Comparison of ENCODE assay signal across 8 cellular contexts in the genomic region with DNA sequence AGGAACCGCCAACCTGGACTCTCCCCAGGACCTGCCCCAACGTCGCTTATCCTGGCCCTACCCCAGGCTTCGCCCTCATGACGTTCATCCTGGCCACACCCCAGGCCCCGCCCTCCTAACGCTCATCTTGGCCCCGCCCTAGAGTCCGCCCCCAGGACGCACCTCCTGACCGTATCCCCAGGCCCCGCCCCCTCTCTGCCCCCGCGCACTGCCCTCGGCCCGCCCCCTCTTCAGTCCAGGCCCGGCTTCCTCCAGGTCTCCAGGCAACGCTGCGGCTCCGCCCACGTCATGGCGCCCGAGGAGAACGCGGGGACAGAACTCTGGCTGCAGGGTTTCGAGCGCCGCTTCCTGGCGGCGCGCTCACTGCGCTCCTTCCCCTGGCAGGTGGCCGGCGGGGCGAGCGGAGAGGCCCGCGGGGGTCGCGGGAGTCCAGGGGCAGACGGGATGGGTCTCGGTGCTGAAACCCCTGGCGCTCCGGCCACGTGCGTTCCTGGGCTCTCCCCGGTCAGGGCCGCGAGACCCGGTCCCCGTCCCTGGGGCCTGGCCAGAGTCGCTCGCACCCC. TPM values are rescaled to one million over a fixed set of nuclear protein-coding genes. Genes with fewer than 3 reads are reported as not detected.
A peak's percentile ranks its signal among the peaks of the same experiment; 100 is the strongest.
DNase-seq lines count a peak whose midpoint lies in the region; ATAC-seq and TF ChIP-seq lines count a peak whose summit lies in the region.
"Not testable (repeated sequence)": the region's sequence is repeated elsewhere in the genome, so short reads cannot be mapped to it uniquely, and the experiment has no call there.

No MANE protein-coding gene starts in this region.

- H3K27me3 Mint-ChIP-seq in progenitor cell of endocrine pancreas: not testable (repeated sequence)

- not testable (repeated sequence) for H3K27me3 ChIP-seq in breast epithelium

- not testable (repeated sequence) for H3K9me3 ChIP-seq in ES-I3 (ENCODE audit: control insufficient read depth, insufficient read depth, low read length); breast epithelium

- H3K36me3 ChIP-seq in ES-I3 (ENCODE audit: insufficient read depth, low read length); breast epithelium: not testable (repeated sequence)

- H3K9me3 Mint-ChIP-seq in progenitor cell of endocrine pancreas (ENCODE audit: low read depth): not testable (repeated sequence)

- not testable (repeated sequence) for H3K4me1 ChIP-seq in ES-I3 (ENCODE audit: insufficient read depth, low read length); breast epithelium

- not testable (repeated sequence) for H3K4me1 Mint-ChIP-seq in progenitor cell of endocrine pancreas (ENCODE audit: low read depth)

- peak overlapping the region; percentile 63 to 82 (median 77) for H3K4me3 ChIP-seq in breast epithelium

- H3K27ac ChIP-seq in breast epithelium: peak overlapping the region; percentile 78 to 89
- peak overlapping the region; percentile 83 for H3K27ac ChIP-seq in temporal lobe (ENCODE audit: low read depth, low read length)

- not testable (repeated sequence) for TF ChIP-seq CTCF in breast epithelium (IDR thresholded peaks at IDR 0.05); progenitor cell of endocrine pancreas (IDR thresholded peaks at IDR 0.05; ENCODE audit: unreplicated experiment)

- H3K4me3 Mint-ChIP-seq in progenitor cell of endocrine pancreas (ENCODE audit: low read depth): peak overlapping the region; percentile 82

- DNase-seq in NCI-H446 (lab: John Stamatoyannopoulos, UW) (peak; percentile 70 to 89), breast epithelium (ENCODE audit: low spot score in 2 of 2) (peak; percentile 99), hypothalamus (lab: John Stamatoyannopoulos, UW) (peak; percentile 73 to 100 (median 96)), progenitor cell of endocrine pancreas (ENCODE audit: low spot score, unreplicated experiment) (peak; percentile 82)
- peak; percentile 92 to 94 for DNase-seq in activated CD4-positive, alpha-beta T cell treated with anti-CD3 and anti-CD28 coated beads for 24 hours (ENCODE audit: low read depth in 2 of 2)

- H3K27ac Mint-ChIP-seq in progenitor cell of endocrine pancreas: peak overlapping the region; percentile 99

- peak overlapping the region; percentile 56 for H3K9ac ChIP-seq in ES-I3 (ENCODE audit: low read depth, low read length)

- intact Hi-C loops in breast epithelium (cut with DNase I; ENCODE audit: low total_unique reads): not testable (repeated sequence)

- not testable (repeated sequence) for TF ChIP-seq POLR2A in breast epithelium (IDR thresholded peaks at IDR 0.05)

- H3K36me3 Mint-ChIP-seq in progenitor cell of endocrine pancreas (ENCODE audit: insufficient read depth): not testable (repeated sequence)

- peak; percentile 94 for ATAC-seq in HG03103 (IDR thresholded peaks at IDR 0.05; ENCODE audit: low read depth, unreplicated experiment)

RNA-seq across cellular contexts. Expression of a gene that starts 17.1 kb away (rescaled TPM):
- not detected for total RNA-seq in breast epithelium
- not detected in 2 replicates for total RNA-seq in progenitor cell of endocrine pancreas
- not detected for total RNA-seq in temporal lobe

RNA-seq across cellular contexts. Expression of a gene that starts 57.4 kb away (rescaled TPM):
- total RNA-seq in breast epithelium (not detected), progenitor cell of endocrine pancreas (not detected in 2 replicates), temporal lobe (not detected)

Comparison
In these comparisons a context has a peak if more than half of its experiments do, and no peak if none do; other contexts are left out.
1. Peak in every context shown above with its lines: DNase-seq, ATAC-seq, H3K4me3 ChIP-seq and H3K27ac ChIP-seq.